14 cellular contexts compared by ENCODE assay signal in genomic region chr2:233479616-233480489, GRCh38.
DNase-seq lines count a peak whose midpoint lies in the region; ATAC-seq and TF ChIP-seq lines count a peak whose summit lies in the region.
"Had no signal": no experiment of that assay in that cellular context is flagged by ENCODE, and none has a peak within 500 bp of the region (broad histone marks: within the 10 kb centered on the region; RNA-seq: fewer than 3 reads in every experiment).

No MANE protein-coding gene starts in this region.

- peak; percentile 8 for DNase-seq in activated naive CD4-positive, alpha-beta T cell treated with anti-CD3 and anti-CD28 coated beads, Interleukin-2, amount 50 U/mL, for 16 hours
- no peak for DNase-seq in activated naive CD4-positive, alpha-beta T cell treated with anti-CD3 and anti-CD28 coated beads for 36 hours
- DNase-seq in RWPE2 (ENCODE audit: low spot score) (no peak), mesenchymal stem cell (no peak), GM20000 (ENCODE audit: low spot score) (no peak), NCI-H526 (lab: John Stamatoyannopoulos, UW) (no peak)
- DNase-seq in stimulated activated naive B cell treated with anti-CD40 and anti-IgM and Interleukin-4, amounts not matched to agents 10 μg/mL and 1 μg/mL and 100 μg/mL, for 72 hours = no peak
- DNase-seq: activated CD8-positive, alpha-beta T cell treated with anti-CD3 and anti-CD28 coated beads for 36 hours; cortex of kidney; left cardiac atrium had no signal

- no peak overlapping the region for H3K14ac ChIP-seq in mesenchymal stem cell (ENCODE audit: low read length in 2 of 2)

- H3K79me1 ChIP-seq in mesenchymal stem cell (replicated peaks; ENCODE audit: low read length, poor library complexity, severe bottlenecking) = peaks cover 1% of the 10 kb centered on the region

- H3K9me3 ChIP-seq in RWPE2 (ENCODE audit: severe bottlenecking) = no peaks in the 10 kb centered on the region
- H3K9me3 ChIP-seq in mesenchymal stem cell (ENCODE audit: control insufficient read depth, low read length) = no peaks in the 10 kb centered on the region
- H3K9me3 ChIP-seq: esophagus muscularis mucosa had no signal

- H4K8ac ChIP-seq in mesenchymal stem cell (ENCODE audit: low read length) = no peak overlapping the region

- no peak for TF ChIP-seq CTCF in RWPE2 (IDR thresholded peaks at IDR 0.05; ENCODE audit: poor library complexity, severe bottlenecking)
- TF ChIP-seq CTCF in GM20000 (IDR thresholded peaks at IDR 0.05; ENCODE audit: extremely low read depth, missing control alignments) = no peak

- CTCF ChIA-PET in activated naive CD4-positive, alpha-beta T cell treated with anti-CD3 and anti-CD28 coated beads for 36 hours (lab: Charles Lee) = no interaction called here

- H4K91ac ChIP-seq in mesenchymal stem cell (ENCODE audit: low read length) = no peak overlapping the region

- no peak overlapping the region for H3K4me2 ChIP-seq in mesenchymal stem cell (ENCODE audit: low read length, poor library complexity, severe bottlenecking)

- H3K18ac ChIP-seq in mesenchymal stem cell (ENCODE audit: low read depth in 1 of 2, low read length in 2 of 2) = no peak overlapping the region

- H3K4ac ChIP-seq in mesenchymal stem cell (ENCODE audit: low read depth in 1 of 2, low read length in 2 of 2) = no peak overlapping the region

- H3K4me1 Mint-ChIP-seq in activated naive CD4-positive, alpha-beta T cell treated with anti-CD3 and anti-CD28 coated beads for 36 hours (ENCODE audit: low read depth) = no peaks in the 10 kb centered on the region
- peaks cover 0 to 15% of the 10 kb centered on the region in 2 donors for H3K4me1 Mint-ChIP-seq in stimulated activated naive B cell treated with anti-CD40 and anti-IgM and Interleukin-4, amounts not matched to agents 10 μg/mL and 1 μg/mL and 100 μg/mL, for 72 hours
- H3K4me1 Mint-ChIP-seq: activated T-helper 17 cell treated with anti-CD3 and anti-CD28 coated beads, Interleukin-2, amount 50 U/mL, for 72 hours had no signal

- no peak overlapping the region for H2BK5ac ChIP-seq in mesenchymal stem cell (ENCODE audit: low read depth, low read length, poor library complexity, severe bottlenecking)

- no peak overlapping the region for H2AFZ ChIP-seq in mesenchymal stem cell (ENCODE audit: low read depth, low read length)

- no peaks in the 10 kb centered on the region for H3K27me3 Mint-ChIP-seq in activated naive CD4-positive, alpha-beta T cell treated with anti-CD3 and anti-CD28 coated beads for 36 hours (ENCODE audit: low read depth)
- no peaks in the 10 kb centered on the region for H3K27me3 Mint-ChIP-seq in stimulated activated naive B cell treated with anti-CD40 and anti-IgM and Interleukin-4, amounts not matched to agents 10 μg/mL and 1 μg/mL and 100 μg/mL, for 72 hours
- H3K27me3 Mint-ChIP-seq: activated CD8-positive, alpha-beta T cell treated with anti-CD3 and anti-CD28 coated beads for 36 hours; activated T-helper 17 cell treated with anti-CD3 and anti-CD28 coated beads, Interleukin-2, amount 50 U/mL, for 72 hours had no signal

- no peak overlapping the region for H2BK15ac ChIP-seq in mesenchymal stem cell (ENCODE audit: low read depth, poor library complexity, severe bottlenecking)

- intact Hi-C loops in activated naive CD4-positive, alpha-beta T cell treated with anti-CD3 and anti-CD28 coated beads for 36 hours (cut with micrococcal nuclease) = no loop called here

- H3K27ac Mint-ChIP-seq in activated naive CD4-positive, alpha-beta T cell treated with anti-CD3 and anti-CD28 coated beads for 36 hours = no peak overlapping the region
- H3K27ac Mint-ChIP-seq in stimulated activated naive B cell treated with anti-CD40 and anti-IgM and Interleukin-4, amounts not matched to agents 10 μg/mL and 1 μg/mL and 100 μg/mL, for 72 hours = peak overlapping the region; percentile 88
- H3K27ac Mint-ChIP-seq: activated CD8-positive, alpha-beta T cell treated with anti-CD3 and anti-CD28 coated beads for 36 hours; activated T-helper 17 cell treated with anti-CD3 and anti-CD28 coated beads, Interleukin-2, amount 50 U/mL, for 72 hours had no signal

- H3K9me3 Mint-ChIP-seq in activated naive CD4-positive, alpha-beta T cell treated with anti-CD3 and anti-CD28 coated beads for 36 hours = no peaks in the 10 kb centered on the region
- H3K9me3 Mint-ChIP-seq in stimulated activated naive B cell treated with anti-CD40 and anti-IgM and Interleukin-4, amounts not matched to agents 10 μg/mL and 1 μg/mL and 100 μg/mL, for 72 hours = no peaks in the 10 kb centered on the region
- H3K9me3 Mint-ChIP-seq: activated CD8-positive, alpha-beta T cell treated with anti-CD3 and anti-CD28 coated beads for 36 hours; activated T-helper 17 cell treated with anti-CD3 and anti-CD28 coated beads, Interleukin-2, amount 50 U/mL, for 72 hours had no signal

- H3K27ac ChIP-seq in RWPE2 (ENCODE audit: poor library complexity, severe bottlenecking) (peak overlapping the region; percentile 100), mesenchymal stem cell (ENCODE audit: low read length, poor library complexity, severe bottlenecking) (no peak overlapping the region)
- H3K27ac ChIP-seq: SK-N-MC had no signal

- H3K4me1 ChIP-seq in RWPE2 (ENCODE audit: insufficient read depth, poor library complexity, severe bottlenecking) (peaks cover 17% of the 10 kb centered on the region), mesenchymal stem cell (ENCODE audit: control insufficient read depth, insufficient read depth, low read depth, low read length) (peaks cover 18% of the 10 kb centered on the region)

- H3K27me3 ChIP-seq in RWPE2 (ENCODE audit: insufficient read depth, poor library complexity, severe bottlenecking) (no peaks in the 10 kb centered on the region), mesenchymal stem cell (ENCODE audit: control insufficient read depth in 1 of 2, insufficient read depth in 1 of 2, low read length in 2 of 2) (no peaks in the 10 kb centered on the region)
- H3K27me3 ChIP-seq: esophagus muscularis mucosa had no signal

- peaks cover 1% of the 10 kb centered on the region for H3K36me3 Mint-ChIP-seq in activated naive CD4-positive, alpha-beta T cell treated with anti-CD3 and anti-CD28 coated beads for 36 hours (ENCODE audit: low read depth)
- peaks cover 43 to 53% of the 10 kb centered on the region in 2 donors for H3K36me3 Mint-ChIP-seq in stimulated activated naive B cell treated with anti-CD40 and anti-IgM and Interleukin-4, amounts not matched to agents 10 μg/mL and 1 μg/mL and 100 μg/mL, for 72 hours

- no peak overlapping the region for H3K4me3 Mint-ChIP-seq in activated naive CD4-positive, alpha-beta T cell treated with anti-CD3 and anti-CD28 coated beads for 36 hours
- no peak overlapping the region for H3K4me3 Mint-ChIP-seq in stimulated activated naive B cell treated with anti-CD40 and anti-IgM and Interleukin-4, amounts not matched to agents 10 μg/mL and 1 μg/mL and 100 μg/mL, for 72 hours
- H3K4me3 Mint-ChIP-seq: activated CD8-positive, alpha-beta T cell treated with anti-CD3 and anti-CD28 coated beads for 36 hours; activated T-helper 17 cell treated with anti-CD3 and anti-CD28 coated beads, Interleukin-2, amount 50 U/mL, for 72 hours had no signal

- no peak overlapping the region for H3K23ac ChIP-seq in mesenchymal stem cell (ENCODE audit: low read length in 2 of 2)

- no peak overlapping the region for H2BK12ac ChIP-seq in mesenchymal stem cell (ENCODE audit: low read length in 2 of 2)

- H3K36me3 ChIP-seq in RWPE2 (ENCODE audit: low read depth) = peaks cover 45% of the 10 kb centered on the region
- peaks cover 67 to 87% of the 10 kb centered on the region in 2 experiments for H3K36me3 ChIP-seq in mesenchymal stem cell (ENCODE audit: control insufficient read depth in 1 of 2, insufficient read depth in 2 of 2, low read depth in 1 of 2, low read length in 2 of 2)

- H3K4me3 ChIP-seq in RWPE2 (ENCODE audit: severe bottlenecking) = no peak overlapping the region
- H3K4me3 ChIP-seq in mesenchymal stem cell (ENCODE audit: insufficient read depth in 1 of 2, low read depth in 1 of 2, low read length in 2 of 2) = no peak overlapping the region
- H3K4me3 ChIP-seq: esophagus muscularis mucosa, SK-N-MC had no signal

- H2AK5ac ChIP-seq in mesenchymal stem cell (ENCODE audit: low read length, severe bottlenecking) = peak overlapping the region; percentile 9

- no peak for ATAC-seq in RWPE2 (ENCODE audit: low read depth)
- ATAC-seq in stimulated activated naive B cell treated with anti-CD40 and anti-IgM and Interleukin-4, amounts not matched to agents 10 μg/mL and 1 μg/mL and 100 μg/mL, for 72 hours (replicated peaks) = peak in 1 of 2 donors; percentile 12
- ATAC-seq in GM19463 (IDR thresholded peaks at IDR 0.05; ENCODE audit: unreplicated experiment) = no peak
- ATAC-seq: activated CD8-positive, alpha-beta T cell treated with anti-CD3 and anti-CD28 coated beads for 36 hours; activated T-helper 17 cell treated with anti-CD3 and anti-CD28 coated beads, Interleukin-2, amount 50 U/mL, for 72 hours had no signal

- no peak overlapping the region for H3K9ac ChIP-seq in mesenchymal stem cell (ENCODE audit: low read length)

- WGBS in mesenchymal stem cell = 94% methylated on average over 25 of the region's 27 CpGs

- no peak overlapping the region for H2BK120ac ChIP-seq in mesenchymal stem cell (ENCODE audit: low read depth, low read length)
